9 cellular contexts compared by ENCODE assay signal in genomic region chr19:4139614-4140236, GRCh38. TPM values are rescaled to one million over a fixed set of nuclear protein-coding genes. Genes with fewer than 3 reads are reported as not detected.
A peak's percentile ranks its signal among the peaks of the same experiment; 100 is the strongest.
DNase-seq lines count a peak whose midpoint lies in the region; ATAC-seq, FAIRE-seq and TF ChIP-seq lines count a peak whose summit lies in the region.
"Had no signal": no experiment of that assay in that cellular context is flagged by ENCODE, and none has a peak within 500 bp of the region (broad histone marks: within the 10 kb centered on the region; RNA-seq: fewer than 3 reads in every experiment).

No MANE protein-coding gene starts in this region.

- no peak overlapping the region for H3K4me2 ChIP-seq in endothelial cell of umbilical vein (ENCODE audit: insufficient read depth, low read length)

- peak; percentile 83 for FAIRE-seq in endothelial cell of umbilical vein (lab: Jason Lieb, UNC)

- no peaks in the 10 kb centered on the region for H4K20me1 ChIP-seq in endothelial cell of umbilical vein (replicated peaks; ENCODE audit: control insufficient read depth, extremely low read depth, insufficient read depth, low read length)

- TF ChIP-seq POLR2A in endothelial cell of umbilical vein (IDR thresholded peaks at IDR 0.05; ENCODE audit: low read depth, low read length), result no peak

- no peak overlapping the region for H3K27ac ChIP-seq in endothelial cell of umbilical vein (ENCODE audit: insufficient read depth, low read depth, low read length)

- intact Hi-C loops in endothelial cell of umbilical vein (cut with micrococcal nuclease), result loop anchor here (1.0 to 2.0 kb wide), 3 partner anchors 15 to 73 kb away; partner anchors contain the start of genes MAP2K2 and ZBTB7A

- no peak for ATAC-seq in HG02678 (IDR thresholded peaks at IDR 0.05; ENCODE audit: unreplicated experiment)

- H2AFZ ChIP-seq in endothelial cell of umbilical vein (ENCODE audit: low read depth, low read length), result no peak overlapping the region

- DNase-seq in AG20443 (ENCODE audit: low spot score) (peak; percentile 85), GOT3 (lab: John Stamatoyannopoulos, UW) (peak; percentile 18), NOMO-1 treated with DMSO at 0.1 percent for 48 hours (lab: John Stamatoyannopoulos, UW; ENCODE audit: unreplicated experiment) (peak; percentile 56), endothelial cell of umbilical vein (ENCODE audit: low read depth, low spot score) (peak; percentile 63), myocyte (ENCODE audit: low read depth) (peak; percentile 52)
- DNase-seq in activated CD8-positive, alpha-beta memory T cell treated with anti-CD3 and anti-CD28 coated beads for 4 hours (ENCODE audit: low read depth in 2 of 2), result peak; percentile 71 to 76
- DNase-seq in stimulated activated CD8-positive, alpha-beta memory T cell treated with anti-CD3 and anti-CD28 coated beads, Interleukin-7, amount 100 ng/mL, for 24 hours (ENCODE audit: low read depth), result peak; percentile 88

- peaks cover 0 to under 1% of the 10 kb centered on the region in 2 experiments for H3K27me3 ChIP-seq in endothelial cell of umbilical vein (ENCODE audit: control insufficient read depth in 2 of 2, insufficient read depth in 2 of 2, low read length in 2 of 2)

- dilution Hi-C loops in endothelial cell of umbilical vein (cut with MboI; ENCODE audit: extremely low pct_ligation_motif_present, low sequenced_read_pairs), result no loop called here

- no peaks in the 10 kb centered on the region for H3K36me3 ChIP-seq in endothelial cell of umbilical vein (ENCODE audit: control insufficient read depth in 2 of 2, extremely low read depth in 1 of 2, insufficient read depth in 2 of 2, low read length in 2 of 2)

- no peaks in the 10 kb centered on the region for H3K9me1 ChIP-seq in endothelial cell of umbilical vein (replicated peaks; ENCODE audit: control insufficient read depth, extremely low read depth, insufficient read depth, low read length)

- BruUV-seq in endothelial cell of umbilical vein (replicated peaks; lab: Mats Ljungman, UMichigan), result no TSS peak

- no peaks in the 10 kb centered on the region for H3K9me3 ChIP-seq in endothelial cell of umbilical vein (replicated peaks; ENCODE audit: control insufficient read depth, insufficient read depth, low read length)

- no peaks in the 10 kb centered on the region for H3K79me2 ChIP-seq in endothelial cell of umbilical vein (ENCODE audit: control insufficient read depth, insufficient read depth, low read length)

- POLR2A ChIA-PET in endothelial cell of umbilical vein (lab: Charles Lee), result interaction anchor here (0.7 kb wide), 1 partner anchor 151 kb away, joined by 3 read pairs; no protein-coding TSS in a partner anchor

- TF ChIP-seq CTCF in endothelial cell of umbilical vein (IDR thresholded peaks at IDR 0.05; ENCODE audit: extremely low read depth in 1 of 2, insufficient read depth in 1 of 2, low read depth in 1 of 2, low read length in 2 of 2), result peak; percentile 90

- CTCF ChIA-PET in endothelial cell of umbilical vein (lab: Charles Lee), result interaction anchor here (0.6 to 3.0 kb wide), 68 partner anchors 8 to 309 kb away, joined by 3 to 79 read pairs (median 6); partner anchors contain the start of genes CREB3L3, EEF2, MAP2K2 and STAP2

- H3K4me1 ChIP-seq in endothelial cell of umbilical vein (ENCODE audit: control insufficient read depth, extremely low read depth, insufficient read depth, low read length), result no peaks in the 10 kb centered on the region

- no peak overlapping the region for H3K4me3 ChIP-seq in endothelial cell of umbilical vein (replicated peaks in 1 of 3; ENCODE audit: insufficient read depth in 1 of 3, low read depth in 1 of 3, low read length in 3 of 3)

- no peak overlapping the region for H3K9ac ChIP-seq in endothelial cell of umbilical vein (replicated peaks; ENCODE audit: extremely low read depth, insufficient read depth, low read length)

TF ChIP-seq in endothelial cell of umbilical vein, 7 proteins besides CTCF, POLR2A, EP300 and RAD21:
- no peak for TF ChIP-seq MYC (IDR thresholded peaks at IDR 0.05; ENCODE audit: low read depth, low read length)

RNA-seq across cellular contexts. Expression of gene CREB3L3, which starts 13.7 kb away (rescaled TPM):
- total RNA-seq in endothelial cell of umbilical vein (not detected in 2 replicates), myocyte (not detected in 2 replicates)
- polyA plus RNA-seq in endothelial cell of umbilical vein, result not detected in 2 replicates
- polyA plus RNA-seq in endothelial cell of umbilical vein (2011; cell fraction: cytosol; rRNA removed), result not detected in 2 replicates
- polyA plus RNA-seq in endothelial cell of umbilical vein (2011; cell fraction: nucleus; rRNA removed), result not detected in 2 replicates
- polyA plus RNA-seq in endothelial cell of umbilical vein (2012), result not detected in 2 replicates
- not detected in 2 replicates for polyA minus RNA-seq in endothelial cell of umbilical vein
- polyA minus RNA-seq in endothelial cell of umbilical vein (2011; cell fraction: cytosol; rRNA and poly(A)+ RNA removed), result 0.31 TPM
- not detected in 2 replicates for polyA minus RNA-seq in endothelial cell of umbilical vein (2011; cell fraction: nucleus; rRNA and poly(A)+ RNA removed)
- polyA plus RNA-seq in myocyte (2012), result not detected
- total RNA-seq: urinary bladder had no signal

RNA-seq across cellular contexts. Expression of gene MAP2K2, which starts 15.8 kb away (rescaled TPM):
- 171 TPM in 2 replicates for total RNA-seq in endothelial cell of umbilical vein
- polyA plus RNA-seq in endothelial cell of umbilical vein, result 126 and 161 TPM in 2 replicates
- polyA plus RNA-seq in endothelial cell of umbilical vein (2011; cell fraction: cytosol; rRNA removed), result 103 and 158 TPM in 2 replicates
- polyA plus RNA-seq in endothelial cell of umbilical vein (2011; cell fraction: nucleus; rRNA removed), result 89.6 and 103 TPM in 2 replicates
- 131 and 186 TPM in 2 replicates for polyA plus RNA-seq in endothelial cell of umbilical vein (2012)
- polyA minus RNA-seq in endothelial cell of umbilical vein, result 58.9 and 75.0 TPM in 2 replicates
- polyA minus RNA-seq in endothelial cell of umbilical vein (2011; cell fraction: cytosol; rRNA and poly(A)+ RNA removed), result 111 TPM
- 29.1 and 43.7 TPM in 2 replicates for polyA minus RNA-seq in endothelial cell of umbilical vein (2011; cell fraction: nucleus; rRNA and poly(A)+ RNA removed)
- 201 and 224 TPM in 2 replicates for total RNA-seq in myocyte
- polyA plus RNA-seq in myocyte (2012), result 203 TPM

RNA-seq across cellular contexts. Expression of gene SIRT6, which starts 42.6 kb away (rescaled TPM):
- 26.9 and 28.1 TPM in 2 replicates for total RNA-seq in endothelial cell of umbilical vein
- polyA plus RNA-seq in endothelial cell of umbilical vein, result 36.6 and 41.2 TPM in 2 replicates
- polyA plus RNA-seq in endothelial cell of umbilical vein (2011; cell fraction: cytosol; rRNA removed), result 13.9 and 26.7 TPM in 2 replicates
- polyA plus RNA-seq in endothelial cell of umbilical vein (2011; cell fraction: nucleus; rRNA removed), result 41.7 and 49.9 TPM in 2 replicates
- polyA plus RNA-seq in endothelial cell of umbilical vein (2012), result 15.8 and 19.5 TPM in 2 replicates
- 9.4 and 16.9 TPM in 2 replicates for polyA minus RNA-seq in endothelial cell of umbilical vein
- 22.4 TPM for polyA minus RNA-seq in endothelial cell of umbilical vein (2011; cell fraction: cytosol; rRNA and poly(A)+ RNA removed)
- polyA minus RNA-seq in endothelial cell of umbilical vein (2011; cell fraction: nucleus; rRNA and poly(A)+ RNA removed), result 12.1 and 20.4 TPM in 2 replicates
- 19.3 and 22.4 TPM in 2 replicates for total RNA-seq in myocyte
- polyA plus RNA-seq in myocyte (2012), result 20.6 TPM

RNA-seq across cellular contexts. Expression of gene ANKRD24, which starts 42.8 kb away (rescaled TPM):
- 0.18 and 0.27 TPM in 2 replicates for total RNA-seq in endothelial cell of umbilical vein
- 0.07 and 0.08 TPM in 2 replicates for polyA plus RNA-seq in endothelial cell of umbilical vein
- polyA plus RNA-seq in endothelial cell of umbilical vein (2011; cell fraction: cytosol; rRNA removed), result 0.06 and 0.12 TPM in 2 replicates
- polyA plus RNA-seq in endothelial cell of umbilical vein (2011; cell fraction: nucleus; rRNA removed), result 0.64 and 0.91 TPM in 2 replicates
- 0.12 and 0.53 TPM in 2 replicates for polyA plus RNA-seq in endothelial cell of umbilical vein (2012)
- 0.10 TPM in 1 of 2 replicates, not detected in the other for polyA minus RNA-seq in endothelial cell of umbilical vein
- not detected for polyA minus RNA-seq in endothelial cell of umbilical vein (2011; cell fraction: cytosol; rRNA and poly(A)+ RNA removed)
- polyA minus RNA-seq in endothelial cell of umbilical vein (2011; cell fraction: nucleus; rRNA and poly(A)+ RNA removed), result not detected in 2 replicates
- total RNA-seq in myocyte, result 0.53 and 1.4 TPM in 2 replicates
- 1.1 TPM for polyA plus RNA-seq in myocyte (2012)

Comparison
In these comparisons a context has a peak if more than half of its experiments do, and no peak if none do; other contexts are left out.
1. DNase-seq: peak in every context shown above with its lines; median percentile 88 in stimulated activated CD8-positive, alpha-beta memory T cell treated with anti-CD3 and anti-CD28 coated beads, Interleukin-7, amount 100 ng/mL, for 24 hours; 85 in AG20443; 74 in activated CD8-positive, alpha-beta memory T cell treated with anti-CD3 and anti-CD28 coated beads for 4 hours; 63 in endothelial cell of umbilical vein; 56 in NOMO-1 treated with DMSO at 0.1 percent for 48 hours; 52 in myocyte; 18 in GOT3.